ENCODE assay signal across 8 cellular contexts in the genomic region with DNA sequence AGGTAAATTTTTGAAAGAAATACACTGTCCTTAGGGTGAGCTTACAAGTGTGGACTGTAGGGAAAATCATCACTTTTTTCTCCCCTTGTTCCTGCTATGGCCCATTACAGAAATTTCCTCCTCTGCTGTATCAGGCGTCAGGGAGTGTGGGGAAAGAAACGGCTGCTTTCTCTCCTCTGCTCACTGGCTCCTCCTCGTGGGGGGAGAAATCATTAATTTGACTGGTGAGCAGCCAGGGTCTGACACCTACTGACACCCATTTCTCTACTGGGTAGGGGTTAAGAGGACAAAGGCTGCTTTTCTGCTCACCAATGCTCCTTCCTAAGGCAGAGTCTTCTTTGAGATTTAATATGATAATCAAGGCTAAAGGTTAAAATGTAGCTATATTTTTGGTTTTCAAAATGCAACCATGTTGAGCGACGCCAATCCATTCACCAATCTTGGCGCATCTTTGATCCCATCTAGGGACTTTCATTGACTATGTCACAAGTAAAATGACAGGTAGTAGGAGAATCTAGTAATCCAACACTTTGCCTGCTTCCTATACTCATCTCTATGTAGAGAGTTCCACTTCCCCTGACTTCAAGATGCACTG. TPM values are rescaled to one million over a fixed set of nuclear protein-coding genes. Genes with fewer than 3 reads are reported as not detected.
DNase-seq lines count a peak whose midpoint lies in the region; ATAC-seq and TF ChIP-seq lines count a peak whose summit lies in the region.

No MANE protein-coding gene starts in this region.

- peaks cover 30 to 37% of the 10 kb centered on the region in 2 donors for H3K36me3 Mint-ChIP-seq in CD4-positive, alpha-beta memory T cell

- no peaks in the 10 kb centered on the region for H3K27me3 ChIP-seq in CD4-positive, alpha-beta memory T cell (ENCODE audit: insufficient read depth, low read length)

- no peaks in the 10 kb centered on the region for H3K27me3 Mint-ChIP-seq in CD4-positive, alpha-beta memory T cell

- TF ChIP-seq CTCF in fibroblast of pulmonary artery (IDR thresholded peaks at IDR 0.05; ENCODE audit: low read length, missing control alignments) = peak; percentile 70
- no peak for TF ChIP-seq CTCF in omental fat pad (IDR thresholded peaks at IDR 0.05)

- no peaks in the 10 kb centered on the region for H3K9me3 Mint-ChIP-seq in CD4-positive, alpha-beta memory T cell

- H3K4me3 Mint-ChIP-seq in CD4-positive, alpha-beta memory T cell = peak overlapping the region in 1 of 8 donors; percentile 27

- H3K9me3 ChIP-seq in CD4-positive, alpha-beta memory T cell (ENCODE audit: control insufficient read depth in 1 of 2, low read length in 2 of 2) = no peaks in the 10 kb centered on the region

- H3K27ac Mint-ChIP-seq in CD4-positive, alpha-beta memory T cell = peak overlapping the region in 4 of 7 donors; percentile 24 to 81 (median 61)

- DNase-seq in CD4-positive, alpha-beta memory T cell = peak; percentile 41 to 62 (median 57)
- DNase-seq in NCI-H748 treated with DMSO at 0.1 percent for 48 hours (lab: John Stamatoyannopoulos, UW) = peak; percentile 1
- peak; percentile 27 for DNase-seq in activated T-cell treated with anti-CD3 and anti-CD28 coated beads for 48 hours (ENCODE audit: low read depth)
- peak; percentile 54 for DNase-seq in fibroblast of pulmonary artery (ENCODE audit: low read depth)
- peak; percentile 44 for DNase-seq in omental fat pad (ENCODE audit: low spot score)

- peaks cover 3% of the 10 kb centered on the region for H3K36me3 ChIP-seq in CD4-positive, alpha-beta memory T cell (ENCODE audit: insufficient read depth, low read length)

- H3K4me1 Mint-ChIP-seq in CD4-positive, alpha-beta memory T cell = peaks cover 8 to 17% (median 14%) of the 10 kb centered on the region in 4 donors

- ATAC-seq in GM21390 (IDR thresholded peaks at IDR 0.05; ENCODE audit: unreplicated experiment) (peak; percentile 49), omental fat pad (ENCODE audit: low FRiP score) (peak; percentile 44), HG03520 (IDR thresholded peaks at IDR 0.05; ENCODE audit: unreplicated experiment) (no peak), HG03097 (IDR thresholded peaks at IDR 0.05; ENCODE audit: low FRiP score, unreplicated experiment) (no peak)

- H3K4me1 ChIP-seq in CD4-positive, alpha-beta memory T cell (ENCODE audit: insufficient read depth, low read length) = peaks cover 8% of the 10 kb centered on the region

- POLR2A ChIA-PET in CD4-positive, alpha-beta memory T cell (lab: Charles Lee; ENCODE audit: partially characterized antibody) = interaction anchor here (1.2 kb wide), 1 partner anchor 230 kb away, joined by 3 read pairs; a partner anchor contains a TSS

- CTCF ChIA-PET in CD4-positive, alpha-beta memory T cell (lab: Charles Lee; ENCODE audit: partially characterized antibody) = interaction anchor here (0.7 to 5.7 kb wide), 20 partner anchors 8 to 500 kb away, joined by 3 to 38 read pairs (median 6); a partner anchor contains a TSS

- H3K27ac ChIP-seq in CD4-positive, alpha-beta memory T cell (ENCODE audit: low read depth, low read length) = no peak overlapping the region

- intact Hi-C loops in CD4-positive, alpha-beta memory T cell (cut with micrococcal nuclease) = loop anchor here (1.0 to 2.0 kb wide), 5 partner anchors 26 to 432 kb away; a partner anchor contains a TSS

- no peak overlapping the region for H3K4me3 ChIP-seq in CD4-positive, alpha-beta memory T cell (ENCODE audit: low read length in 2 of 2)
- H3K4me3 ChIP-seq in fibroblast of pulmonary artery (replicated peaks; ENCODE audit: low read depth, low read length) = no peak overlapping the region

RNA-seq across cellular contexts. Expression of a gene that starts 25.1 kb away (rescaled TPM):
- total RNA-seq in CD4-positive, alpha-beta memory T cell = 10 to 100 TPM; 13.8 to 14.6 TPM
- 1 to 10 TPM; 3.9 to 5.6 TPM for polyA plus RNA-seq in CD4-positive, alpha-beta memory T cell
- total RNA-seq in omental fat pad = 10 to 100 TPM; 71.7 to 92.7 (median 82.2) TPM

Comparison
In these comparisons a context has a peak if more than half of its experiments do, and no peak if none do; other contexts are left out.
1. DNase-seq: peak in every context shown above with its lines; median percentile 57 in CD4-positive, alpha-beta memory T cell; 54 in fibroblast of pulmonary artery; 44 in omental fat pad; 27 in activated T-cell treated with anti-CD3 and anti-CD28 coated beads for 48 hours; 1 in NCI-H748 treated with DMSO at 0.1 percent for 48 hours.
2. ATAC-seq: peak in GM21390 (single experiment) and omental fat pad (single experiment); none in HG03520 (single experiment) and HG03097 (single experiment).
3. RNA of a gene that starts 25.1 kb away (total RNA-seq): 71.7 to 92.7 TPM in omental fat pad; 13.8 to 14.6 TPM in CD4-positive, alpha-beta memory T cell; every median in the first group is over 4 times any median in the second.